38 cellular contexts compared by ENCODE assay signal in the genomic region with DNA sequence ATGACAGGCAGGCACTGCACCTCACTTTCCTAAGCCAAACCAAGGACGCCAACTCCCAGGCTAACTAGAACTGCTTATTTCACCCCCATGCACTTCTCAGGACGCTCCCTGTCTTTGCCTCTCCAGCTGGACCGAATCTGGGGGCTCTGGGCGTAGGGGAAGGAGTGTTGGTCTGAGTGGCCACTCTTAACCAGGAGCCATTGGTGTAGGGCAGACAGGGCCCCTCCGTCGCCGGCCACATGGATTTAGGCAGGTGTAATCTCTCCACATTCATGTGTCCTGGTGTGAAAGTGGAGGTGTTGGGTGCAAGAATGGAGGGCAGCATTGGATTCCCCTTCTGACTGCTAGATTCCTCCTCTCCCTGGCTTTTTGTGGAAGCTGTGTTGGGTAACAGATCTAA. TPM values are rescaled to one million over a fixed set of nuclear protein-coding genes. Genes with fewer than 3 reads are reported as not detected.
"Had no signal": no experiment of that assay in that cellular context is flagged by ENCODE, and none has a peak within 500 bp of the region (broad histone marks: within the 10 kb centered on the region; RNA-seq: fewer than 3 reads in every experiment).

No MANE protein-coding gene starts in this region.

- H3K4me3 ChIP-seq: adrenal gland, esophagus squamous epithelium, gastroesophageal sphincter had no signal

- H3K36me3 ChIP-seq: adrenal gland, esophagus squamous epithelium, gastroesophageal sphincter had no signal

- H3K27me3 ChIP-seq: adrenal gland, esophagus squamous epithelium had no signal

- ATAC-seq: activated CD4-positive, alpha-beta T cell treated with anti-CD3 and anti-CD28 coated beads for 36 hours; activated CD8-positive, alpha-beta memory T cell treated with anti-CD3 and anti-CD28 coated beads, Interleukin-2, amount 10 ng/mL, durations not matched to agents 7 days and 5 days; activated CD8-positive, alpha-beta T cell treated with anti-CD3 and anti-CD28 coated beads, Interleukin-2, amount 10 ng/mL, durations not matched to agents 7 days and 5 days; activated naive CD8-positive, alpha-beta T cell treated with anti-CD3 and anti-CD28 coated beads, Interleukin-2, amount 50 U/mL, for 24 hours; effector memory CD8-positive, alpha-beta T cell; gastroesophageal sphincter had no signal

- DNase-seq: activated CD4-positive, alpha-beta memory T cell treated with anti-CD3 and anti-CD28 coated beads for 36 hours; activated CD4-positive, alpha-beta T cell treated with anti-CD3 and anti-CD28 coated beads for 36 hours; activated CD4-positive, alpha-beta T cell treated with anti-CD3 and anti-CD28 coated beads, Interleukin-2, amount 10 ng/mL, durations not matched to agents 24 days and 14 days; activated CD4-positive, CD25-positive, alpha-beta regulatory T cell; activated CD4-positive, CD25-positive, alpha-beta regulatory T cell treated with anti-CD3 and anti-CD28 coated beads, Interleukin-2, amount 50 U/mL, for 72 hours; activated CD8-positive, alpha-beta memory T cell treated with anti-CD3 and anti-CD28 coated beads, Interleukin-2, amount 10 ng/mL, durations not matched to agents 7 days and 5 days; activated CD8-positive, alpha-beta memory T cell treated with anti-CD3 and anti-CD28 coated beads, Interleukin-2, amount 50 U/mL, for 4 hours; activated CD8-positive, alpha-beta T cell treated with anti-CD3 and anti-CD28 coated beads, Interleukin-2, amount 10 ng/mL, durations not matched to agents 7 days and 5 days; activated effector memory CD4-positive, alpha-beta T cell treated with anti-CD3 and anti-CD28 coated beads, Interleukin-2, amount 50 U/mL, for 16 hours; activated naive CD4-positive, alpha-beta T cell treated with anti-CD3 and anti-CD28 coated beads for 36 hours; activated naive CD8-positive, alpha-beta T cell treated with anti-CD3 and anti-CD28 coated beads for 36 hours; activated naive CD8-positive, alpha-beta T cell treated with anti-CD3 and anti-CD28 coated beads, Interleukin-2, amount 50 U/mL, for 24 hours; activated T-cell treated with anti-CD3 and anti-CD28 coated beads, Interleukin-2, amount 50 U/mL, for 1 hour; activated T-cell treated with anti-CD3 and anti-CD28 coated beads, Interleukin-2, amount 50 U/mL, for 48 hours; amygdala; caudate nucleus; cortex of kidney; dermis blood vessel endothelial cell; effector CD4-positive, alpha-beta T cell; effector memory CD8-positive, alpha-beta T cell; esophagus squamous epithelium; foreskin melanocyte; head of caudate nucleus; T-helper 2 cell had no signal

- H3K9me3 ChIP-seq: adrenal gland, esophagus squamous epithelium, gastroesophageal sphincter had no signal

- FAIRE-seq: bronchial epithelial cell, colon, endometrium, endothelial cell of umbilical vein had no signal

- H3K27ac ChIP-seq: adrenal gland, epithelial cell of prostate, gastroesophageal sphincter had no signal

- H3K4me1 ChIP-seq: adrenal gland, gastroesophageal sphincter had no signal

RNA-seq across cellular contexts. Expression of a gene that starts 9.8 kb away (rescaled TPM):
- total RNA-seq: activated CD4-positive, alpha-beta memory T cell treated with anti-CD3 and anti-CD28 coated beads for 36 hours; activated CD4-positive, alpha-beta T cell treated with anti-CD3 and anti-CD28 coated beads for 36 hours; activated CD4-positive, alpha-beta T cell treated with anti-CD3 and anti-CD28 coated beads, Interleukin-2, amount 10 ng/mL, durations not matched to agents 24 days and 14 days; activated CD8-positive, alpha-beta memory T cell treated with anti-CD3 and anti-CD28 coated beads for 36 hours; activated CD8-positive, alpha-beta memory T cell treated with anti-CD3 and anti-CD28 coated beads, Interleukin-2, amount 10 ng/mL, durations not matched to agents 7 days and 5 days; activated CD8-positive, alpha-beta T cell treated with anti-CD3 and anti-CD28 coated beads, Interleukin-2, amount 10 ng/mL, durations not matched to agents 7 days and 5 days; activated naive CD4-positive, alpha-beta T cell treated with anti-CD3 and anti-CD28 coated beads for 36 hours; activated naive CD8-positive, alpha-beta T cell treated with anti-CD3 and anti-CD28 coated beads for 36 hours; activated T-helper 1 cell treated with anti-CD3 and anti-CD28 coated beads, Interleukin-12 subunit alpha, Interleukin-12 subunit beta, Interleukin-2, Interleukin-4 antibody, amounts not matched to agents 30 ng/mL and 10 ng/mL and 1 ng/mL, durations not matched to agents 14 hours and 24 hours and 36 hours; activated T-helper 2 cell treated with anti-CD3 and anti-CD28 coated beads, Interferon-gamma antibody, Interleukin-2, Interleukin-4, amounts not matched to agents 10 μg/mL and 5 μg/mL and 100 μg/mL, durations not matched to agents 14 hours and 24 hours and 36 hours; chondrocyte; dermis blood vessel endothelial cell; endothelial cell of umbilical vein; fibroblast of lung; fibroblast of villous mesenchyme; T-helper 1 cell treated with Interleukin-12 subunit alpha and Interleukin-12 subunit beta and Interleukin-4 antibody, amounts not matched to agents 30 ng/mL and 1 ng/mL, for 36 hours had no signal
- polyA plus RNA-seq: endothelial cell of umbilical vein, fibroblast of lung had no signal
